2 cellular contexts compared by ENCODE assay signal in genomic region chr6:31775184-31775583, GRCh38.
A peak's percentile ranks its signal among the peaks of the same experiment; 100 is the strongest.
TF ChIP-seq lines count a peak whose summit lies in the region.

No MANE protein-coding gene starts in this region.

TF ChIP-seq in WTC11, 78 proteins besides CTCF, POLR2A, EP300 and RAD21:
- TF ChIP-seq PRDM15 (CRISPR knock-in tag; IDR thresholded peaks at IDR 0.05) (peak; percentile 54; the same call in 1 of the 2 replicates), RELA (CRISPR knock-in tag; IDR thresholded peaks at IDR 0.05; ENCODE audit: borderline replicate concordance) (no peak)

TF ChIP-seq in SK-N-SH treated with all-trans-retinoic acid at 6 μM for 48 hours, 23 proteins besides CTCF, POLR2A, EP300 and RAD21 (continued from another document):
- TF ChIP-seq, protein P1, sequence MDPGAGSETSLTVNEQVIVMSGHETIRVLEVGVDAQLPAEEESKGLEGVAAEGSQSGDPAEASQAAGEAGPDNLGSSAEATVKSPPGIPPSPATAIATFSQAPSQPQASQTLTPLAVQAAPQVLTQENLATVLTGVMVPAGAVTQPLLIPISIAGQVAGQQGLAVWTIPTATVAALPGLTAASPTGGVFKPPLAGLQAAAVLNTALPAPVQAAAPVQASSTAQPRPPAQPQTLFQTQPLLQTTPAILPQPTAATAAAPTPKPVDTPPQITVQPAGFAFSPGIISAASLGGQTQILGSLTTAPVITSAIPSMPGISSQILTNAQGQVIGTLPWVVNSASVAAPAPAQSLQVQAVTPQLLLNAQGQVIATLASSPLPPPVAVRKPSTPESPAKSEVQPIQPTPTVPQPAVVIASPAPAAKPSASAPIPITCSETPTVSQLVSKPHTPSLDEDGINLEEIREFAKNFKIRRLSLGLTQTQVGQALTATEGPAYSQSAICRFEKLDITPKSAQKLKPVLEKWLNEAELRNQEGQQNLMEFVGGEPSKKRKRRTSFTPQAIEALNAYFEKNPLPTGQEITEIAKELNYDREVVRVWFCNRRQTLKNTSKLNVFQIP (CRISPR knock-in tag; IDR thresholded peaks at IDR 0.05; ENCODE audit: borderline replicate concordance, low read depth), result no peak
- no peak for TF ChIP-seq ZC3H10 (CRISPR knock-in tag; IDR thresholded peaks at IDR 0.05)
- TF ChIP-seq OSR1 (CRISPR knock-in tag; IDR thresholded peaks at IDR 0.05), result no peak
- no peak for TF ChIP-seq TCF4 (CRISPR knock-in tag; IDR thresholded peaks at IDR 0.05; ENCODE audit: borderline replicate concordance)
- no peak for TF ChIP-seq TOX (CRISPR knock-in tag; IDR thresholded peaks at IDR 0.05; ENCODE audit: borderline replicate concordance)
- no peak for TF ChIP-seq SNAI2 (CRISPR knock-in tag; IDR thresholded peaks at IDR 0.05)
- TF ChIP-seq BACH2 (CRISPR knock-in tag; IDR thresholded peaks at IDR 0.05; ENCODE audit: borderline replicate concordance), result no peak
- TF ChIP-seq GLIS3 (CRISPR knock-in tag; IDR thresholded peaks at IDR 0.05), result no peak
- TF ChIP-seq, protein P2, sequence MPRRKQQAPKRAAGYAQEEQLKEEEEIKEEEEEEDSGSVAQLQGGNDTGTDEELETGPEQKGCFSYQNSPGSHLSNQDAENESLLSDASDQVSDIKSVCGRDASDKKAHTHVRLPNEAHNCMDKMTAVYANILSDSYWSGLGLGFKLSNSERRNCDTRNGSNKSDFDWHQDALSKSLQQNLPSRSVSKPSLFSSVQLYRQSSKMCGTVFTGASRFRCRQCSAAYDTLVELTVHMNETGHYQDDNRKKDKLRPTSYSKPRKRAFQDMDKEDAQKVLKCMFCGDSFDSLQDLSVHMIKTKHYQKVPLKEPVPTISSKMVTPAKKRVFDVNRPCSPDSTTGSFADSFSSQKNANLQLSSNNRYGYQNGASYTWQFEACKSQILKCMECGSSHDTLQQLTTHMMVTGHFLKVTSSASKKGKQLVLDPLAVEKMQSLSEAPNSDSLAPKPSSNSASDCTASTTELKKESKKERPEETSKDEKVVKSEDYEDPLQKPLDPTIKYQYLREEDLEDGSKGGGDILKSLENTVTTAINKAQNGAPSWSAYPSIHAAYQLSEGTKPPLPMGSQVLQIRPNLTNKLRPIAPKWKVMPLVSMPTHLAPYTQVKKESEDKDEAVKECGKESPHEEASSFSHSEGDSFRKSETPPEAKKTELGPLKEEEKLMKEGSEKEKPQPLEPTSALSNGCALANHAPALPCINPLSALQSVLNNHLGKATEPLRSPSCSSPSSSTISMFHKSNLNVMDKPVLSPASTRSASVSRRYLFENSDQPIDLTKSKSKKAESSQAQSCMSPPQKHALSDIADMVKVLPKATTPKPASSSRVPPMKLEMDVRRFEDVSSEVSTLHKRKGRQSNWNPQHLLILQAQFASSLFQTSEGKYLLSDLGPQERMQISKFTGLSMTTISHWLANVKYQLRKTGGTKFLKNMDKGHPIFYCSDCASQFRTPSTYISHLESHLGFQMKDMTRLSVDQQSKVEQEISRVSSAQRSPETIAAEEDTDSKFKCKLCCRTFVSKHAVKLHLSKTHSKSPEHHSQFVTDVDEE (CRISPR knock-in tag; IDR thresholded peaks at IDR 0.05), result no peak
- no peak for TF ChIP-seq PPARA (CRISPR knock-in tag; IDR thresholded peaks at IDR 0.05; ENCODE audit: borderline replicate concordance)
- TF ChIP-seq CSDC2 (CRISPR knock-in tag; IDR thresholded peaks at IDR 0.05), result no peak
- no peak for TF ChIP-seq CSRNP3 (CRISPR knock-in tag; IDR thresholded peaks at IDR 0.05)
- TF ChIP-seq ISL1 (CRISPR knock-in tag; IDR thresholded peaks at IDR 0.05), result no peak
- no peak for TF ChIP-seq ARNTL (CRISPR knock-in tag; IDR thresholded peaks at IDR 0.05; ENCODE audit: borderline replicate concordance, low read depth)
TF ChIP-seq in SK-N-SH treated with all-trans-retinoic acid at 6 μM for 48 hours: peak in this region for 0.
